17 cellular contexts compared by ENCODE assay signal in genomic region chr1:24052119-24052695, GRCh38. TPM values are rescaled to one million over a fixed set of nuclear protein-coding genes. Genes with fewer than 3 reads are reported as not detected.
"Had no signal": no experiment of that assay in that cellular context is flagged by ENCODE, and none has a peak within 500 bp of the region (broad histone marks: within the 10 kb centered on the region; RNA-seq: fewer than 3 reads in every experiment).

No MANE protein-coding gene starts in this region.

- H3K4me1 ChIP-seq: breast epithelium, prostate gland had no signal

- ATAC-seq: esophagus mucosa, natural killer cell had no signal

- H3K9me3 ChIP-seq: breast epithelium, heart left ventricle, prostate gland, suprapubic skin, upper lobe of left lung had no signal

- H3K27ac ChIP-seq: heart left ventricle, prostate gland, suprapubic skin had no signal

- DNase-seq: activated effector memory CD4-positive, alpha-beta T cell treated with Interleukin-2 at 50 U/mL for 16 hours; activated T-cell treated with anti-CD3 and anti-CD28 coated beads, Interleukin-2, amount 50 U/mL, for 1 hour; heart left ventricle; kidney; natural killer cell; occipital lobe; stimulated activated CD4-positive, alpha-beta T cell treated with anti-CD3 and anti-CD28 coated beads, Interleukin-2, amount 100 ng/mL, for 48 hours; stimulated activated naive CD4-positive, alpha-beta T cell treated with Interleukin-2 at 50 U/mL for 16 hours; upper lobe of left lung had no signal

- H3K27me3 ChIP-seq: breast epithelium, heart left ventricle, suprapubic skin, upper lobe of left lung had no signal

- H3K4me3 ChIP-seq: breast epithelium, heart left ventricle, lung, prostate gland, suprapubic skin, upper lobe of left lung had no signal

- H3K36me3 ChIP-seq: breast epithelium, prostate gland, suprapubic skin, upper lobe of left lung had no signal

RNA-seq across cellular contexts. Expression of gene MYOM3, which starts 59.7 kb away (rescaled TPM):
- total RNA-seq: frontal cortex; mononuclear cell; T-helper 2 cell treated with Interferon-gamma antibody and Interleukin-4, amounts not matched to agents 100 ng/mL and 5 ng/mL, for 36 hours had no signal
